In the genomic region with DNA sequence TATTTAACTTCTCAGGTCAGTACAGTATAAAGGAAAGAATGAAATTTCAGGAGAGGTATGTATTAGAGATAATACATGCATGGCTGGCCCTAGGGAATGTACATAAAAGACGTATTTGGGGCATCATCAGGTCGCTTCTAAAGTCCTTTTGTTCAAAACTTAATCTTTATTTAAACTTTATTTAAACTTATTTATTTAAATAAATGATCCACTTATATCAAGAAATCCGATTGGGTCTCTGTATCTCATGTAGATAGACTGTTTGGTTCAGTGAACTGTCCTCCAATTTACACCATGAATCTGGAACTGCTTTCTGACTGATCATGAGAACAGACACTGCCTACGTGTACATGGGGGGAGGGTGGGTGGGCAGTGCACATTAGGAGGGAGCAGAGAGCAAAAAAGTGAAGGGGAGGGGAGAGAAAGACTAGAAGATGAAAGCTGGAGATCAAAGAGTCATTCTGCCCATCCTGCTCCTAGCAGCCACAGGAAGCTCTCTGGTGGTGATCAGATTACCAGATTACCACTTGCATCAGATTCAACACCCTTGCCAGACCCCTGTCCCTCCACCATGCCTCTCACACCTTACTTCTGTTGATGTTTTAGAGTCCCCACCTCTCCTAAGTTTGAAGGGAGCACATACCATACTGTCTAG, we compare ENCODE assay signal across 9 cellular contexts.
DNase-seq lines count a peak whose midpoint lies in the region; ATAC-seq, FAIRE-seq and TF ChIP-seq lines count a peak whose summit lies in the region.
"Had no signal": no experiment of that assay in that cellular context is flagged by ENCODE, and none has a peak within 500 bp of the region (broad histone marks: within the 10 kb centered on the region; RNA-seq: fewer than 3 reads in every experiment).

No MANE protein-coding gene starts in this region.

- POLR2A ChIA-PET in HCT116 (lab: Charles Lee): no interaction called here
- POLR2A ChIA-PET in Caco-2 (lab: Charles Lee): interaction anchor here (0.6 kb wide), 2 partner anchors 53 to 140 kb away, joined by 3 read pairs; no protein-coding TSS in a partner anchor

- no peaks in the 10 kb centered on the region for H3K79me2 ChIP-seq in HCT116 (ENCODE audit: insufficient read depth, low read length)

- RAD21 ChIA-PET in HCT116 (lab: Charles Lee; ENCODE audit: low non-redundant PET in 1 of 2, low total read pairs in 2 of 2, uncharacterized antibody in 2 of 2, unreplicated experiment in 2 of 2): no interaction called here

- H3K4me1 ChIP-seq in BE2C (peaks cover 20% of the 10 kb centered on the region), HCT116 (ENCODE audit: control insufficient read depth in 1 of 2, insufficient read depth in 2 of 2, low read length in 2 of 2) (peaks cover 3 to 25% of the 10 kb centered on the region in 2 experiments; a peak in 2 of 4 replicates), Caco-2 (peaks cover 32% of the 10 kb centered on the region), left lung (peaks cover 3 to 10% of the 10 kb centered on the region in 2 donors)

- H3K27me3 Mint-ChIP-seq in immature natural killer cell (ENCODE audit: low read depth in 3 of 3) (peaks cover 0 to 3% (median 0%) of the 10 kb centered on the region in 3 donors), Caco-2 (ENCODE audit: insufficient read depth, unreplicated experiment) (no peaks in the 10 kb centered on the region)

- no peak overlapping the region for H3K4me2 ChIP-seq in HCT116 (ENCODE audit: low read length)

- ATAC-seq in HCT116 (no peak), GM19395 (IDR thresholded peaks at IDR 0.05; ENCODE audit: unreplicated experiment) (no peak), left lung (no peak)

- TF ChIP-seq CTCF in BE2C (IDR thresholded peaks at IDR 0.05; ENCODE audit: low read depth, low read length): no peak
- no peak for TF ChIP-seq CTCF in HCT116 (IDR thresholded peaks at IDR 0.05 in 2 of 3, conservative IDR thresholded peaks at IDR 0.05 in 1 of 3; ENCODE audit: borderline replicate concordance in 1 of 3, insufficient read depth in 1 of 3, low read depth in 2 of 3, low read length in 2 of 3)
- TF ChIP-seq CTCF in Caco-2 (IDR thresholded peaks at IDR 0.05; ENCODE audit: insufficient read depth in 1 of 2, low read depth in 1 of 2, low read length in 1 of 2, severe bottlenecking in 1 of 2, unreplicated experiment in 1 of 2): no peak
- TF ChIP-seq CTCF in left lung (IDR thresholded peaks at IDR 0.05): no peak

- FAIRE-seq in GM19239 (lab: Jason Lieb, UNC): no peak
- FAIRE-seq: endometrium had no signal

- H3K27ac ChIP-seq in HCT116 (ENCODE audit: low read depth, low read length): no peak overlapping the region
- no peak overlapping the region for H3K27ac ChIP-seq in left lung

- H3K9ac ChIP-seq in HCT116 (ENCODE audit: low read length): no peak overlapping the region

- H3K27me3 ChIP-seq in BE2C (no peaks in the 10 kb centered on the region), HCT116 (ENCODE audit: insufficient read depth, low read length) (no peaks in the 10 kb centered on the region), Caco-2 (replicated peaks; ENCODE audit: control insufficient read depth, insufficient read depth, low read length) (no peaks in the 10 kb centered on the region), left lung (no peaks in the 10 kb centered on the region)

- peaks cover 40 to 52% of the 10 kb centered on the region in 2 donors for H3K4me1 Mint-ChIP-seq in immature natural killer cell
- peaks cover 14% of the 10 kb centered on the region for H3K4me1 Mint-ChIP-seq in Caco-2 (ENCODE audit: low read depth, unreplicated experiment)

- BruUV-seq in HCT116 (replicated peaks; lab: Mats Ljungman, UMichigan) (no TSS peak), Caco-2 (replicated peaks; lab: Mats Ljungman, UMichigan) (no TSS peak)

- DNase-seq in BE2C: peak; percentile 18
- DNase-seq in HCT116 (ENCODE audit: low read depth, low spot score): no peak
- DNase-seq in activated CD4-positive, alpha-beta T cell treated with anti-CD3 and anti-CD28 coated beads, Interleukin-2, amount 50 U/mL, for 48 hours: peak; percentile 16 to 26
- peak; percentile 7 to 28 (median 23) for DNase-seq in immature natural killer cell
- no peak for DNase-seq in Caco-2
- no peak for DNase-seq in GM19239 (ENCODE audit: insufficient read length, low spot score)
- no peak for DNase-seq in left lung

- H2AFZ ChIP-seq in HCT116 (ENCODE audit: low read depth, low read length, poor library complexity, severe bottlenecking): no peak overlapping the region

- TF ChIP-seq POLR2A in HCT116 (IDR thresholded peaks at IDR 0.05; ENCODE audit: borderline replicate concordance, extremely low read depth, insufficient read depth, insufficient read length): no peak

- H3K9me3 ChIP-seq in BE2C (no peaks in the 10 kb centered on the region), HCT116 (ENCODE audit: control insufficient read depth in 1 of 2, insufficient read depth in 1 of 2, low read depth in 1 of 2, low read length in 2 of 2) (no peaks in the 10 kb centered on the region), Caco-2 (no peaks in the 10 kb centered on the region), left lung (no peaks in the 10 kb centered on the region)

- no peaks in the 10 kb centered on the region for H3K36me3 ChIP-seq in BE2C
- no peaks in the 10 kb centered on the region for H3K36me3 ChIP-seq in HCT116 (ENCODE audit: control insufficient read depth in 1 of 2, insufficient read depth in 2 of 2, low read length in 2 of 2)
- no peaks in the 10 kb centered on the region for H3K36me3 ChIP-seq in Caco-2 (ENCODE audit: control insufficient read depth, insufficient read depth, low read length)
- no peaks in the 10 kb centered on the region for H3K36me3 ChIP-seq in left lung

- TF ChIP-seq RAD21 in HCT116 (IDR thresholded peaks at IDR 0.05; ENCODE audit: low read depth): no peak

- H3K27ac Mint-ChIP-seq in immature natural killer cell: peak overlapping the region in 4 of 6 donors; percentile 0 to 30 (median 9)
- no peak overlapping the region for H3K27ac Mint-ChIP-seq in Caco-2 (ENCODE audit: unreplicated experiment)

- H3K4me3 Mint-ChIP-seq in immature natural killer cell: no peak overlapping the region
- no peak overlapping the region for H3K4me3 Mint-ChIP-seq in Caco-2 (ENCODE audit: unreplicated experiment)

- intact Hi-C loops in HCT116 (cut with micrococcal nuclease) (no loop called here), Caco-2 (cut with micrococcal nuclease; ENCODE audit: unreplicated experiment) (loop anchor here (5.0 kb wide), 1 partner anchor 169 kb away; no protein-coding TSS in a partner anchor), left lung (cut with DNase I) (no loop called here)

- CTCF ChIA-PET in HCT116 (lab: Charles Lee): no interaction called here
- CTCF ChIA-PET in Caco-2 (lab: Charles Lee): interaction anchor here (1.5 to 2.0 kb wide), 2 partner anchors 167 to 327 kb away, joined by 4 to 5 read pairs; partner anchors contain the start of gene MAML2

- H3K9me2 ChIP-seq in HCT116 (ENCODE audit: insufficient read depth): no peaks in the 10 kb centered on the region

- H3K36me3 Mint-ChIP-seq in immature natural killer cell (no peaks in the 10 kb centered on the region), Caco-2 (ENCODE audit: insufficient read depth, unreplicated experiment) (no peaks in the 10 kb centered on the region)

- H3K9me3 Mint-ChIP-seq in immature natural killer cell (no peaks in the 10 kb centered on the region), Caco-2 (ENCODE audit: unreplicated experiment) (no peaks in the 10 kb centered on the region)

- H3K4me3 ChIP-seq in BE2C (ENCODE audit: low read depth, low read length) (no peak overlapping the region), HCT116 (replicated peaks in 1 of 2; ENCODE audit: low read depth in 1 of 2, low read length in 2 of 2) (no peak overlapping the region), Caco-2 (ENCODE audit: low read depth, low read length) (no peak overlapping the region), left lung (no peak overlapping the region)

- H4K20me1 ChIP-seq in HCT116 (ENCODE audit: insufficient read depth): no peaks in the 10 kb centered on the region

TF ChIP-seq in HCT116, 20 proteins besides CTCF, POLR2A, EP300 and RAD21:
- peak; percentile 77 for TF ChIP-seq TCF7L2 (IDR thresholded peaks at IDR 0.05; ENCODE audit: borderline replicate concordance, extremely low read depth, insufficient read depth, insufficient read length)
- TF ChIP-seq, protein P1, sequence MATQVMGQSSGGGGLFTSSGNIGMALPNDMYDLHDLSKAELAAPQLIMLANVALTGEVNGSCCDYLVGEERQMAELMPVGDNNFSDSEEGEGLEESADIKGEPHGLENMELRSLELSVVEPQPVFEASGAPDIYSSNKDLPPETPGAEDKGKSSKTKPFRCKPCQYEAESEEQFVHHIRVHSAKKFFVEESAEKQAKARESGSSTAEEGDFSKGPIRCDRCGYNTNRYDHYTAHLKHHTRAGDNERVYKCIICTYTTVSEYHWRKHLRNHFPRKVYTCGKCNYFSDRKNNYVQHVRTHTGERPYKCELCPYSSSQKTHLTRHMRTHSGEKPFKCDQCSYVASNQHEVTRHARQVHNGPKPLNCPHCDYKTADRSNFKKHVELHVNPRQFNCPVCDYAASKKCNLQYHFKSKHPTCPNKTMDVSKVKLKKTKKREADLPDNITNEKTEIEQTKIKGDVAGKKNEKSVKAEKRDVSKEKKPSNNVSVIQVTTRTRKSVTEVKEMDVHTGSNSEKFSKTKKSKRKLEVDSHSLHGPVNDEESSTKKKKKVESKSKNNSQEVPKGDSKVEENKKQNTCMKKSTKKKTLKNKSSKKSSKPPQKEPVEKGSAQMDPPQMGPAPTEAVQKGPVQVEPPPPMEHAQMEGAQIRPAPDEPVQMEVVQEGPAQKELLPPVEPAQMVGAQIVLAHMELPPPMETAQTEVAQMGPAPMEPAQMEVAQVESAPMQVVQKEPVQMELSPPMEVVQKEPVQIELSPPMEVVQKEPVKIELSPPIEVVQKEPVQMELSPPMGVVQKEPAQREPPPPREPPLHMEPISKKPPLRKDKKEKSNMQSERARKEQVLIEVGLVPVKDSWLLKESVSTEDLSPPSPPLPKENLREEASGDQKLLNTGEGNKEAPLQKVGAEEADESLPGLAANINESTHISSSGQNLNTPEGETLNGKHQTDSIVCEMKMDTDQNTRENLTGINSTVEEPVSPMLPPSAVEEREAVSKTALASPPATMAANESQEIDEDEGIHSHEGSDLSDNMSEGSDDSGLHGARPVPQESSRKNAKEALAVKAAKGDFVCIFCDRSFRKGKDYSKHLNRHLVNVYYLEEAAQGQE (IDR thresholded peaks at IDR 0.05; ENCODE audit: low read depth): no peak

Comparison
In these comparisons a context has a peak if more than half of its experiments do, and no peak if none do; other contexts are left out.
1. DNase-seq: peak in BE2C (single experiment), activated CD4-positive, alpha-beta T cell treated with anti-CD3 and anti-CD28 coated beads, Interleukin-2, amount 50 U/mL, for 48 hours (2 of 2) and immature natural killer cell (3 of 3); none in HCT116 (single experiment), Caco-2 (0 of 2), GM19239 (single experiment) and left lung (0 of 2).